ENCODE assay signal across 1 cellular context in the genomic region with DNA sequence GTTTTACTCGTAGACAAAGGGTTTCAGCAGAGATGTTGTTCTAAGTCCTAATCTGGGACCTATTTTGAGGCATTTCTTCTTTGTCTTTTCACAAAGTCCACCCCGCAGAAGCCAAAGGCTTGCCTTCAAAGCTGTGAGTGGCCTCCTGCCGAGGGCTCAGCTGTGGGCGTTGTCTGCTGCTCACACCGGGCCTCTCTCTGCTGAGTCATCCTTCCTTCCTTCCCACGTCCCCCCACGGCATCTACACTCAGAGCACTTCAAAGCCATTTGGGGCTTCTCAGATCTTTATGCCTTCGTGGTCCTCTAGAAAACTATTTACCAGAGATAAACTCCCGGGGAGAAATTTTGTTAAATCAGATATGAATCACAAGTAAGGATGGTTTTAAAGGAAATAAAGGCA.
TF ChIP-seq lines count a peak whose summit lies in the region.

No MANE protein-coding gene starts in this region.

TF ChIP-seq in K562, 482 proteins besides CTCF, POLR2A, EP300 and RAD21 (continued from another document and continues in another):
- 0 out of 2 replicates have a peak, but pooled peaks have one; percentile 48 for TF ChIP-seq JUN (IDR thresholded peaks at IDR 0.05; ENCODE audit: borderline replicate concordance, low read depth, low read length)
- TF ChIP-seq JUN (CRISPR knock-in tag; IDR thresholded peaks at IDR 0.05; ENCODE audit: borderline replicate concordance): no peak
- TF ChIP-seq ETV1 (tag; conservative IDR thresholded peaks at IDR 0.05; ENCODE audit: low read depth): peak; percentile 79
- TF ChIP-seq DPF2 (IDR thresholded peaks at IDR 0.05): peak; percentile 69
- no peak for TF ChIP-seq ELF1 (tag; IDR thresholded peaks at IDR 0.05)
- TF ChIP-seq TRIM24 (IDR thresholded peaks at IDR 0.05): peak; percentile 42 to 84; a peak in 3 of 4 replicates
- peak; percentile 85 for TF ChIP-seq JUND (IDR thresholded peaks at IDR 0.05; ENCODE audit: borderline replicate concordance, low read depth, low read length)
- peak; percentile 76; the same call in 1 of the 3 replicates for TF ChIP-seq JUND (tag; IDR thresholded peaks at IDR 0.05; ENCODE audit: borderline replicate concordance, low read depth, low read length)
- TF ChIP-seq, protein P1, sequence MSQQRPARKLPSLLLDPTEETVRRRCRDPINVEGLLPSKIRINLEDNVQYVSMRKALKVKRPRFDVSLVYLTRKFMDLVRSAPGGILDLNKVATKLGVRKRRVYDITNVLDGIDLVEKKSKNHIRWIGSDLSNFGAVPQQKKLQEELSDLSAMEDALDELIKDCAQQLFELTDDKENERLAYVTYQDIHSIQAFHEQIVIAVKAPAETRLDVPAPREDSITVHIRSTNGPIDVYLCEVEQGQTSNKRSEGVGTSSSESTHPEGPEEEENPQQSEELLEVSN (IDR thresholded peaks at IDR 0.05; ENCODE audit: borderline replicate concordance in 1 of 2, extremely low read depth in 1 of 2, insufficient read depth in 1 of 2, insufficient read length in 1 of 2, low read depth in 1 of 2, low read length in 1 of 2, poor library complexity in 1 of 2, severe bottlenecking in 1 of 2): peak; percentile 75 to 90
- TF ChIP-seq SP1 (CRISPR knock-in tag; IDR thresholded peaks at IDR 0.05): no peak
- no peak for TF ChIP-seq ZFP30 (CRISPR knock-in tag; IDR thresholded peaks at IDR 0.05; ENCODE audit: borderline replicate concordance)
- TF ChIP-seq TRIM28 (IDR thresholded peaks at IDR 0.05): peak; percentile 46; the same call in 1 of the 2 replicates
- no peak for TF ChIP-seq NELFE (IDR thresholded peaks at IDR 0.05; ENCODE audit: insufficient read depth, insufficient read length)
- TF ChIP-seq SIN3A (IDR thresholded peaks at IDR 0.05; ENCODE audit: borderline replicate concordance in 2 of 2, control insufficient read depth in 1 of 2, low read depth in 2 of 2, low read length in 2 of 2): no peak
- TF ChIP-seq NONO (IDR thresholded peaks at IDR 0.05; ENCODE audit: low read depth in 2 of 2, low read length in 1 of 2): no peak
- TF ChIP-seq NFE2L1 (tag; IDR thresholded peaks at IDR 0.05; ENCODE audit: borderline replicate concordance, low read depth): peak; percentile 75
- TF ChIP-seq ARID2 (IDR thresholded peaks at IDR 0.05): no peak
- no peak for TF ChIP-seq GTF2A2 (tag; IDR thresholded peaks at IDR 0.05)
- TF ChIP-seq HDAC3 (IDR thresholded peaks at IDR 0.05; ENCODE audit: borderline replicate concordance, partially characterized antibody): no peak
- TF ChIP-seq C11orf30 (IDR thresholded peaks at IDR 0.05; ENCODE audit: low read depth): peak; percentile 93
- TF ChIP-seq ZNF197 (CRISPR knock-in tag; IDR thresholded peaks at IDR 0.05; ENCODE audit: low read depth): no peak
- no peak for TF ChIP-seq STAT5A (IDR thresholded peaks at IDR 0.05; ENCODE audit: borderline replicate concordance, low read length)
- TF ChIP-seq, protein P2, sequence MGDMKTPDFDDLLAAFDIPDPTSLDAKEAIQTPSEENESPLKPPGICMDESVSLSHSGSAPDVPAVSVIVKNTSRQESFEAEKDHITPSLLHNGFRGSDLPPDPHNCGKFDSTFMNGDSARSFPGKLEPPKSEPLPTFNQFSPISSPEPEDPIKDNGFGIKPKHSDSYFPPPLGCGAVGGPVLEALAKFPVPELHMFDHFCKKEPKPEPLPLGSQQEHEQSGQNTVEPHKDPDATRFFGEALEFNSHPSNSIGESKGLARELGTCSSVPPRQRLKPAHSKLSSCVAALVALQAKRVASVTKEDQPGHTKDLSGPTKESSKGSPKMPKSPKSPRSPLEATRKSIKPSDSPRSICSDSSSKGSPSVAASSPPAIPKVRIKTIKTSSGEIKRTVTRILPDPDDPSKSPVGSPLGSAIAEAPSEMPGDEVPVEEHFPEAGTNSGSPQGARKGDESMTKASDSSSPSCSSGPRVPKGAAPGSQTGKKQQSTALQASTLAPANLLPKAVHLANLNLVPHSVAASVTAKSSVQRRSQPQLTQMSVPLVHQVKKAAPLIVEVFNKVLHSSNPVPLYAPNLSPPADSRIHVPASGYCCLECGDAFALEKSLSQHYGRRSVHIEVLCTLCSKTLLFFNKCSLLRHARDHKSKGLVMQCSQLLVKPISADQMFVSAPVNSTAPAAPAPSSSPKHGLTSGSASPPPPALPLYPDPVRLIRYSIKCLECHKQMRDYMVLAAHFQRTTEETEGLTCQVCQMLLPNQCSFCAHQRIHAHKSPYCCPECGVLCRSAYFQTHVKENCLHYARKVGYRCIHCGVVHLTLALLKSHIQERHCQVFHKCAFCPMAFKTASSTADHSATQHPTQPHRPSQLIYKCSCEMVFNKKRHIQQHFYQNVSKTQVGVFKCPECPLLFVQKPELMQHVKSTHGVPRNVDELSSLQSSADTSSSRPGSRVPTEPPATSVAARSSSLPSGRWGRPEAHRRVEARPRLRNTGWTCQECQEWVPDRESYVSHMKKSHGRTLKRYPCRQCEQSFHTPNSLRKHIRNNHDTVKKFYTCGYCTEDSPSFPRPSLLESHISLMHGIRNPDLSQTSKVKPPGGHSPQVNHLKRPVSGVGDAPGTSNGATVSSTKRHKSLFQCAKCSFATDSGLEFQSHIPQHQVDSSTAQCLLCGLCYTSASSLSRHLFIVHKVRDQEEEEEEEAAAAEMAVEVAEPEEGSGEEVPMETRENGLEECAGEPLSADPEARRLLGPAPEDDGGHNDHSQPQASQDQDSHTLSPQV (IDR thresholded peaks at IDR 0.05): peak; percentile 68
- TF ChIP-seq BACH1 (tag; IDR thresholded peaks at IDR 0.05): 0 out of 2 replicates have a peak, but pooled peaks have one; percentile 33
- peak; percentile 32; the same call in 1 of the 2 replicates for TF ChIP-seq EP400 (IDR thresholded peaks at IDR 0.05)
- TF ChIP-seq CCAR2 (IDR thresholded peaks at IDR 0.05; ENCODE audit: low read depth, low read length): no peak
- peak; percentile 41; the same call in 1 of the 2 replicates for TF ChIP-seq SMAD4 (CRISPR knock-in tag; conservative IDR thresholded peaks at IDR 0.05)
- peak; percentile 92 for TF ChIP-seq MAFG (tag; conservative IDR thresholded peaks at IDR 0.05)
- 0 out of 2 replicates have a peak, but pooled peaks have one; percentile 32 for TF ChIP-seq CXXC5 (CRISPR knock-in tag; IDR thresholded peaks at IDR 0.05)
- no peak for TF ChIP-seq MXI1 (IDR thresholded peaks at IDR 0.05; ENCODE audit: low read depth, low read length)
- TF ChIP-seq GTF2F1 (IDR thresholded peaks at IDR 0.05; ENCODE audit: low read depth, low read length): no peak
- no peak for TF ChIP-seq ZNF561 (CRISPR knock-in tag; conservative IDR thresholded peaks at IDR 0.05)
- peak; percentile 85 for TF ChIP-seq MGA (IDR thresholded peaks at IDR 0.05)
- TF ChIP-seq THRAP3 (IDR thresholded peaks at IDR 0.05; ENCODE audit: borderline replicate concordance): no peak
- TF ChIP-seq SMARCE1 (IDR thresholded peaks at IDR 0.05): 0 out of 2 replicates have a peak, but pooled peaks have one; percentile 25
- no peak for TF ChIP-seq VEZF1 (CRISPR knock-in tag; IDR thresholded peaks at IDR 0.05)
- peak; percentile 91 for TF ChIP-seq L3MBTL2 (IDR thresholded peaks at IDR 0.05)
- TF ChIP-seq MAFK (IDR thresholded peaks at IDR 0.05; ENCODE audit: low read length): peak; percentile 85
- TF ChIP-seq ATF3 (IDR thresholded peaks at IDR 0.05): peak; percentile 64; the same call in 1 of the 2 replicates
- TF ChIP-seq ATF3 (CRISPR knock-in tag; conservative IDR thresholded peaks at IDR 0.05): no peak
- TF ChIP-seq ZBTB26 (CRISPR knock-in tag; IDR thresholded peaks at IDR 0.05): no peak
- TF ChIP-seq FOSL1 (tag; conservative IDR thresholded peaks at IDR 0.05): no peak
